1 cellular context compared by ENCODE assay signal in the genomic region with DNA sequence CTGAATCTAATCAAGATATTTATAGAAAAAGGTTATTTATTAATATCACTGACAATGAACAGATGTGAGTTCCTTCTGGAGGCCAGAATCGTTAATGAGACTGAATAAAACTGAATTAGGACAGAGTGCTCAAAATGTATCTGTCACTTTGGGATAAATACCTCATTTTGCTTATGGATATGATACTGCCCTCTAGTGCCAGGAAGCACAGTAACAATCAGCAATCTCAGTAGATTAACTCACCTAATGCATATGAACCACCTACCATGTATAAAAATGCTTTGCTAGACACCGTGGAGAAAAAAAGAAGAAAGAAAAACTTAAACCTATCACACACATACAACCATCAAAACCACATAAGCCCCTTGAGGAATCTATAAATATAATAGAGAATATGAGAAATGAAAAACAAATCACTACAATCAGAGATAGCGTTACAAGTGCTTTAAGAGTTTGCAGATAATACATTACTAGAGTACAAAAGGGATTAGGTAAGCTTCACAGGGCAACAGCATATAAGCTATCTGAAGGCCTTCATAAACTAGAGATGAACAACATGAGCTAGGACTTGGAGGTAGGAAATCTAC.
TF ChIP-seq lines count a peak whose summit lies in the region.

No MANE protein-coding gene starts in this region.

TF ChIP-seq in liver, 16 proteins besides CTCF, POLR2A, EP300 and RAD21 (continued from another document):
- no peak for TF ChIP-seq FOXA1 (IDR thresholded peaks at IDR 0.05)
- TF ChIP-seq NR2F2 (IDR thresholded peaks at IDR 0.05) = no peak
- TF ChIP-seq YY1 (IDR thresholded peaks at IDR 0.05) = no peak
- TF ChIP-seq TAF1 (conservative IDR thresholded peaks at IDR 0.05) = no peak
- no peak for TF ChIP-seq SP1 (IDR thresholded peaks at IDR 0.05)
